In the genomic region with DNA sequence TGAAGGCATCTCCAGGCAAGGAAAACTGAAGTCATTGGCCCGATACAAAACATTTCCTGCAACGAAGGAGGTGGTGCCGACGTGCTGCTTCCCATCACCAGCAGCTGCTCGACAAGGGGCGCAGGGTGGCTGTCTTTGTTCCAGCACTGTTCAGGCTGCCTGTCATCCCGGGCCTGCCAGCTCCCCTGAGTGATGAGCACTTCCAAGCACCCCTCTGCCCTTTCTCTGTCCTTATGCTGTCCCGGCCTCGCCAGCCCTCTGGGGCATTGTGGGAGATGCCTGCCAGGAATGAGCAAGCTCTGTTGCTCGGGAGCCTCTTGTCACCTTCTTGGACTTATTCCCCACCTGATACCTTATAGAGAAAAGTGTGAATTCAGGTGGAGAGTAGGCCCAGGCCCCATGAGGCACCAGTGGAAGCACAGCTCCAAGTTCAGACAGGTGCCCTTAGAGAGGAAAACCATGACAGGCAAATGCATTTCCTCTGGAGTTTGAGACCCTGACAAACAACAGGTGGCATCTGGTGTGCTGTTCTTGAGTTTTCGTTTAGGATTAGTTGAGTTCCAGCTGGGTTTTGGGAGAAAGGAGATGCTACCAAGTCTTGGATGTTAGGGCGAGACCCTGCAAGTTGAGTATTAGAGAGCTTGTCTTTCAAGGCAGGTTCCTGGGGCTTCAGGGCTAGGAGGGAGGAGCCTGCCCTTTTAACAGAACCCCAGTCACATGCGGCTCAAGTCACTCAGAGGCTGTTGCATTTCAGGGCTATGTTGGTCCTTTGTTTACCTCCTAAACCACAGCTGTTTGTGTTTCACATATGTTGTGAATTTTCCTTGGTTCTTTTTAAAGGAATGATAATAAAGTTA, we compare ENCODE assay signal across 11 cellular contexts. TPM values are rescaled to one million over a fixed set of nuclear protein-coding genes. Genes with fewer than 3 reads are reported as not detected.
DNase-seq lines count a peak whose midpoint lies in the region; ATAC-seq and TF ChIP-seq lines count a peak whose summit lies in the region.
"Had no signal": no experiment of that assay in that cellular context is flagged by ENCODE, and none has a peak within 500 bp of the region (broad histone marks: within the 10 kb centered on the region; RNA-seq: fewer than 3 reads in every experiment).

No MANE protein-coding gene starts in this region.

- CTCF ChIA-PET in activated CD8-positive, alpha-beta T cell treated with anti-CD3 and anti-CD28 coated beads for 36 hours (lab: Charles Lee), result interaction anchor here (0.9 to 11.2 kb wide), 24 partner anchors 10 to 199 kb away, joined by 3 to 399 read pairs (median 8); a partner anchor contains a TSS

- POLR2A ChIA-PET in activated CD8-positive, alpha-beta T cell treated with anti-CD3 and anti-CD28 coated beads for 36 hours (lab: Charles Lee), result interaction anchor here (0.9 to 5.0 kb wide), 9 partner anchors 8 to 78 kb away, joined by 3 to 35 read pairs (median 8); a partner anchor contains a TSS

- no peak for DNase-seq in stimulated activated naive CD8-positive, alpha-beta T cell treated with anti-CD3 and anti-CD28 coated beads, Interleukin-15, amount 100 ng/mL, for 72 hours
- no peak for DNase-seq in stimulated activated naive CD8-positive, alpha-beta T cell treated with anti-CD3 and anti-CD28 coated beads, Interleukin-15, Interleukin-2, amounts not matched to agents 100 U/mL and 50 U/mL, for 24 hours
- no peak for DNase-seq in activated CD8-positive, alpha-beta T cell treated with anti-CD3 and anti-CD28 coated beads for 36 hours
- no peak for DNase-seq in cardiac muscle cell (ENCODE audit: low read depth in 1 of 2, low spot score in 1 of 2)
- no peak for DNase-seq in GM03348 (ENCODE audit: low spot score)
- no peak for DNase-seq in omental fat pad (ENCODE audit: low spot score)
- DNase-seq: CD8-positive, alpha-beta T cell; left colon; NCI-H774 had no signal

- no peaks in the 10 kb centered on the region for H3K9me3 Mint-ChIP-seq in stimulated activated naive CD8-positive, alpha-beta T cell treated with anti-CD3 and anti-CD28 coated beads, Interleukin-15, amount 100 ng/mL, for 72 hours
- H3K9me3 Mint-ChIP-seq in activated CD8-positive, alpha-beta T cell treated with anti-CD3 and anti-CD28 coated beads for 36 hours, result no peaks in the 10 kb centered on the region
- H3K9me3 Mint-ChIP-seq: CD8-positive, alpha-beta T cell had no signal

- H3K27ac ChIP-seq in cardiac muscle cell, result peak overlapping the region; percentile 19

- H3K27me3 ChIP-seq in cardiac muscle cell, result no peaks in the 10 kb centered on the region

- H3K4me3 ChIP-seq in cardiac muscle cell, result no peak overlapping the region

- ATAC-seq in stimulated activated naive CD8-positive, alpha-beta T cell treated with anti-CD3 and anti-CD28 coated beads, Interleukin-15, amount 100 ng/mL, for 72 hours, result no peak
- no peak for ATAC-seq in stimulated activated naive CD8-positive, alpha-beta T cell treated with anti-CD3 and anti-CD28 coated beads, Interleukin-15, Interleukin-2, amounts not matched to agents 100 U/mL and 50 U/mL, for 24 hours
- no peak for ATAC-seq in activated CD8-positive, alpha-beta T cell treated with anti-CD3 and anti-CD28 coated beads for 36 hours
- ATAC-seq in HG03280 (IDR thresholded peaks at IDR 0.05; ENCODE audit: unreplicated experiment), result no peak
- ATAC-seq in omental fat pad (ENCODE audit: low FRiP score), result no peak
- ATAC-seq in HG03432 (IDR thresholded peaks at IDR 0.05; ENCODE audit: unreplicated experiment), result no peak
- ATAC-seq: left colon had no signal

- peaks cover 30% of the 10 kb centered on the region for H3K4me1 Mint-ChIP-seq in stimulated activated naive CD8-positive, alpha-beta T cell treated with anti-CD3 and anti-CD28 coated beads, Interleukin-15, amount 100 ng/mL, for 72 hours
- H3K4me1 Mint-ChIP-seq in activated CD8-positive, alpha-beta T cell treated with anti-CD3 and anti-CD28 coated beads for 36 hours (ENCODE audit: low read depth), result peaks cover 14% of the 10 kb centered on the region

- H3K27ac Mint-ChIP-seq in stimulated activated naive CD8-positive, alpha-beta T cell treated with anti-CD3 and anti-CD28 coated beads, Interleukin-15, amount 100 ng/mL, for 72 hours, result peak overlapping the region; percentile 24 to 53
- peak overlapping the region; percentile 55 for H3K27ac Mint-ChIP-seq in activated CD8-positive, alpha-beta T cell treated with anti-CD3 and anti-CD28 coated beads for 36 hours

- no peaks in the 10 kb centered on the region for H3K9me3 ChIP-seq in cardiac muscle cell (ENCODE audit: low read depth)

- intact Hi-C loops in activated CD8-positive, alpha-beta T cell treated with anti-CD3 and anti-CD28 coated beads for 36 hours (cut with micrococcal nuclease), result loop anchor here (2.0 kb wide), 1 partner anchor 35 kb away; no protein-coding TSS in a partner anchor

- no peak overlapping the region for H3K4me3 Mint-ChIP-seq in stimulated activated naive CD8-positive, alpha-beta T cell treated with anti-CD3 and anti-CD28 coated beads, Interleukin-15, amount 100 ng/mL, for 72 hours
- H3K4me3 Mint-ChIP-seq in activated CD8-positive, alpha-beta T cell treated with anti-CD3 and anti-CD28 coated beads for 36 hours, result no peak overlapping the region
- H3K4me3 Mint-ChIP-seq: CD8-positive, alpha-beta T cell had no signal

- no peaks in the 10 kb centered on the region for H3K27me3 Mint-ChIP-seq in stimulated activated naive CD8-positive, alpha-beta T cell treated with anti-CD3 and anti-CD28 coated beads, Interleukin-15, amount 100 ng/mL, for 72 hours
- H3K27me3 Mint-ChIP-seq in activated CD8-positive, alpha-beta T cell treated with anti-CD3 and anti-CD28 coated beads for 36 hours, result no peaks in the 10 kb centered on the region

- TF ChIP-seq CTCF in activated CD8-positive, alpha-beta T cell treated with anti-CD3 and anti-CD28 coated beads for 36 hours (IDR thresholded peaks at IDR 0.05), result no peak
- TF ChIP-seq CTCF in cardiac muscle cell (IDR thresholded peaks at IDR 0.05; ENCODE audit: low read depth, low read length) (no peak), omental fat pad (IDR thresholded peaks at IDR 0.05) (no peak)

- H3K36me3 Mint-ChIP-seq in activated CD8-positive, alpha-beta T cell treated with anti-CD3 and anti-CD28 coated beads for 36 hours (ENCODE audit: low read depth), result peaks cover 33% of the 10 kb centered on the region

- H3K36me3 ChIP-seq in cardiac muscle cell, result peaks cover 11% of the 10 kb centered on the region

- no peaks in the 10 kb centered on the region for H3K4me1 ChIP-seq in cardiac muscle cell (ENCODE audit: low read depth)

RNA-seq across cellular contexts. Expression of a gene that starts 21.4 kb away (rescaled TPM):
- 10 to 100 TPM; 23.2 to 26.2 TPM for total RNA-seq in activated CD8-positive, alpha-beta T cell treated with anti-CD3 and anti-CD28 coated beads for 36 hours
- total RNA-seq in cardiac muscle cell, result 19.1 and 21.5 TPM in 2 replicates
- polyA plus RNA-seq in cardiac muscle cell, result 12.9 and 19.2 TPM in 2 replicates
- 1 to 10 TPM; 1.0 to 9.1 (median 1.8) TPM for total RNA-seq in omental fat pad

RNA-seq across cellular contexts. Expression of a gene that starts 46.8 kb away (rescaled TPM):
- total RNA-seq in activated CD8-positive, alpha-beta T cell treated with anti-CD3 and anti-CD28 coated beads for 36 hours, result 10 to 100 TPM; 24.4 to 27.0 TPM
- 13.8 and 22.5 TPM in 2 replicates for total RNA-seq in cardiac muscle cell
- polyA plus RNA-seq in cardiac muscle cell, result 16.3 and 21.9 TPM in 2 replicates
- 10 to 100 TPM in 2 of 4 donors, 1 to 10 TPM in 2; 8.2 to 16.7 (median 12.5) TPM for total RNA-seq in omental fat pad
